Comparison of ENCODE assay signal across 8 cellular contexts in genomic region chr7:123747089-123747488, GRCh38. TPM values are rescaled to one million over a fixed set of nuclear protein-coding genes. Genes with fewer than 3 reads are reported as not detected.
DNase-seq lines count a peak whose midpoint lies in the region; ATAC-seq, FAIRE-seq and TF ChIP-seq lines count a peak whose summit lies in the region.

No MANE protein-coding gene starts in this region.

- H3K4me1 Mint-ChIP-seq in H9 (peaks cover 67% of the 10 kb centered on the region in 2 experiments), T-cell (peaks cover 76 to 77% (median 77%) of the 10 kb centered on the region in 3 donors)

- no peaks in the 10 kb centered on the region for H3K9me3 Mint-ChIP-seq in H9
- H3K9me3 Mint-ChIP-seq in T-cell, result no peaks in the 10 kb centered on the region

- H3K36me3 ChIP-seq in small intestine (ENCODE audit: control insufficient read depth in 2 of 2, insufficient read depth in 2 of 2, low read length in 2 of 2), result no peaks in the 10 kb centered on the region

- H3K79me2 ChIP-seq in H9 (ENCODE audit: insufficient read depth, low read length), result peaks cover 34% of the 10 kb centered on the region; the same call in 1 of the 2 replicates

- H4K91ac ChIP-seq in H9 (ENCODE audit: insufficient read length, low read depth, low read length), result no peak overlapping the region

- H3K4me2 ChIP-seq in H9 (ENCODE audit: insufficient read depth, insufficient read length, low read length), result peak overlapping the region; percentile 77

- no peak overlapping the region for H3K56ac ChIP-seq in H9 (ENCODE audit: insufficient read length, low read depth, low read length)

- no peaks in the 10 kb centered on the region for H3K9me3 ChIP-seq in H9 (ENCODE audit: control insufficient read depth, low read depth, low read length)
- H3K9me3 ChIP-seq in small intestine (ENCODE audit: control insufficient read depth, low read depth), result no peaks in the 10 kb centered on the region

- no peak for DNase-seq in H9
- no peak for DNase-seq in T-cell
- DNase-seq in foreskin fibroblast, result no peak
- peak; percentile 23 for DNase-seq in small intestine
- no peak for DNase-seq in HCEC 1CT
- no peak for DNase-seq in GDM1 (lab: John Stamatoyannopoulos, UW)
- DNase-seq in activated gamma-delta T cell treated with Interleukin-2 at 50 U/mL for 16 hours, result no peak

- H3K18ac ChIP-seq in H9 (ENCODE audit: insufficient read length, low read depth, low read length), result no peak overlapping the region

- H3K36me3 Mint-ChIP-seq in H9 (ENCODE audit: insufficient read depth in 1 of 3, low read depth in 3 of 3) (peaks cover 0 to 3% (median 0%) of the 10 kb centered on the region in 3 experiments; a peak in 3 of 7 replicates), T-cell (peaks cover 3% of the 10 kb centered on the region)

- H2BK12ac ChIP-seq in H9 (ENCODE audit: insufficient read length, low read depth, low read length), result no peak overlapping the region

- no peak overlapping the region for H3K14ac ChIP-seq in H9 (ENCODE audit: insufficient read depth, low read length)

- H2AK5ac ChIP-seq in H9 (ENCODE audit: insufficient read length, low read length), result no peak overlapping the region

- no peak overlapping the region for H2AFZ ChIP-seq in H9 (ENCODE audit: low read length)

- H3K4me3 ChIP-seq in foreskin fibroblast (ENCODE audit: low read depth in 1 of 2, low read length in 2 of 2) (peak overlapping the region; percentile 57 to 97), small intestine (ENCODE audit: low read depth in 1 of 2, low read length in 2 of 2) (peak overlapping the region; percentile 58 to 81)

- no peak overlapping the region for H4K5ac ChIP-seq in H9 (ENCODE audit: insufficient read length, low read depth, low read length)

- H3K79me1 ChIP-seq in H9 (ENCODE audit: insufficient read depth, low read depth, low read length, poor library complexity, severe bottlenecking), result no peaks in the 10 kb centered on the region

- no CpG with 5 or more reads among the region's 4 CpGs for whole genome bisulfite sequencing in H9 (ENCODE audit: extremely low coverage, insufficient read length, low lambda C conversion rate)
- 1 to 9% (median 6%) methylated on average over 4 of the region's 4 CpGs for WGBS in small intestine, 3 donors

- TF ChIP-seq CTCF in H9 (conservative IDR thresholded peaks at IDR 0.05), result no peak
- no peak for TF ChIP-seq CTCF in foreskin fibroblast (IDR thresholded peaks at IDR 0.05; ENCODE audit: low read depth, low read length)

- no peaks in the 10 kb centered on the region for H4K20me1 ChIP-seq in H9 (ENCODE audit: control insufficient read depth, insufficient read depth, insufficient read length)

- H3K27me3 Mint-ChIP-seq in H9 (ENCODE audit: low read depth) (no peaks in the 10 kb centered on the region), T-cell (no peaks in the 10 kb centered on the region)

- H3K27ac ChIP-seq in H9 (ENCODE audit: insufficient read length, low read depth, low read length), result no peak overlapping the region
- no peak overlapping the region for H3K27ac ChIP-seq in small intestine (ENCODE audit: low read depth in 1 of 2, low read length in 1 of 2)

- no peak overlapping the region for H3T11ph ChIP-seq in H9 (ENCODE audit: low read length)

- POLR2A ChIA-PET in T-cell (lab: Charles Lee), result no interaction called here

- H3K27ac Mint-ChIP-seq in H9 (peak overlapping the region in 2 of 3 experiments; percentile 12 to 99; a peak in 3 of 7 replicates), T-cell (peak overlapping the region; percentile 62 to 89)

- FAIRE-seq in small intestine (lab: Jason Lieb, UNC), result no peak

- no peaks in the 10 kb centered on the region for H3K27me3 ChIP-seq in H9 (ENCODE audit: insufficient read depth, low read length)
- no peaks in the 10 kb centered on the region for H3K27me3 ChIP-seq in small intestine (ENCODE audit: control insufficient read depth in 2 of 2, insufficient read depth in 2 of 2, low read length in 2 of 2)

- H3K4me1 ChIP-seq in H9 (ENCODE audit: insufficient read depth, low read length) (peaks cover 4% of the 10 kb centered on the region; the same call in 1 of the 2 replicates), small intestine (ENCODE audit: control insufficient read depth in 2 of 2, insufficient read depth in 1 of 2, low read depth in 1 of 2, low read length in 1 of 2) (peaks cover 0 to 13% of the 10 kb centered on the region in 2 donors)

- ATAC-seq in T-cell (replicated peaks in 1 of 4) (no peak), GM21447 (IDR thresholded peaks at IDR 0.05; ENCODE audit: unreplicated experiment) (no peak)

- no peak overlapping the region for H3K4ac ChIP-seq in H9 (ENCODE audit: low read depth, low read length)

- no peak overlapping the region for H2BK20ac ChIP-seq in H9 (ENCODE audit: low read depth, low read length, poor library complexity, severe bottlenecking)

- H3K23ac ChIP-seq in H9 (ENCODE audit: insufficient read length, low read depth, low read length), result no peak overlapping the region

- H2BK15ac ChIP-seq in H9 (ENCODE audit: low read depth, low read length), result no peak overlapping the region

- CTCF ChIA-PET in T-cell (lab: Charles Lee), result interaction anchor here in 1 of 2 donors (0.7 kb wide), 1 partner anchor 190 kb away, joined by 3 read pairs; no protein-coding TSS in a partner anchor

- no peak overlapping the region for H2BK120ac ChIP-seq in H9 (ENCODE audit: low read depth, low read length, poor library complexity, severe bottlenecking)

- peaks cover 7% of the 10 kb centered on the region for H3K23me2 ChIP-seq in H9 (ENCODE audit: insufficient read length, low read depth, low read length, poor library complexity, severe bottlenecking)

- peak overlapping the region; percentile 73 for H3K9ac ChIP-seq in H9 (ENCODE audit: extremely low read depth, insufficient read length, low read length)

- no peak overlapping the region for H2BK5ac ChIP-seq in H9 (ENCODE audit: insufficient read length, low read length)

- H3K4me3 Mint-ChIP-seq in H9 (peak overlapping the region; percentile 92 to 97), T-cell (peak overlapping the region; percentile 94 to 98 (median 95))

- H4K8ac ChIP-seq in H9 (replicated peaks; ENCODE audit: insufficient read length, low read depth, low read length), result no peak overlapping the region

RNA-seq across cellular contexts. Expression of gene WASL, which starts 1.7 kb away (rescaled TPM):
- total RNA-seq in H9 (2021) (39.3 and 41.9 TPM in 2 replicates), T-cell (10 to 100 TPM in 2 of 5 donors, 1 to 10 TPM in 3; 9.1 to 12.2 (median 9.8) TPM)
- 10 to 100 TPM; 26.8 to 39.6 (median 33.0) TPM for polyA plus RNA-seq in small intestine
